In genomic region chr4:78659264-78659663, GRCh38 we compare ENCODE assay signal across 15 cellular contexts.
DNase-seq lines count a peak whose midpoint lies in the region; ATAC-seq and TF ChIP-seq lines count a peak whose summit lies in the region.
"Had no signal": no experiment of that assay in that cellular context is flagged by ENCODE, and none has a peak within 500 bp of the region (broad histone marks: within the 10 kb centered on the region; RNA-seq: fewer than 3 reads in every experiment).

No MANE protein-coding gene starts in this region.

- H3K27me3 ChIP-seq in DND-41 (ENCODE audit: insufficient read depth, low read length, poor library complexity) (no peaks in the 10 kb centered on the region), esophagus muscularis mucosa (no peaks in the 10 kb centered on the region)
- H3K27me3 ChIP-seq: heart left ventricle had no signal

- no peak overlapping the region for H3K4me3 Mint-ChIP-seq in dendritic cell treated with granulocyte-macrophage colony-stimulating factor and Interleukin-4, amounts not matched to agents 40 ng/mL and 50 ng/mL, for 4 days
- H3K4me3 Mint-ChIP-seq in nephron, result no peak overlapping the region

- TF ChIP-seq POLR2A in esophagus muscularis mucosa (IDR thresholded peaks at IDR 0.05; ENCODE audit: low read depth), result no peak

- H3K9me3 Mint-ChIP-seq in dendritic cell treated with granulocyte-macrophage colony-stimulating factor and Interleukin-4, amounts not matched to agents 40 ng/mL and 50 ng/mL, for 4 days, result peaks cover 13% of the 10 kb centered on the region
- no peaks in the 10 kb centered on the region for H3K9me3 Mint-ChIP-seq in nephron
- H3K9me3 Mint-ChIP-seq: naive B cell had no signal

- H3K79me2 ChIP-seq in DND-41 (ENCODE audit: insufficient read depth, low read length), result no peaks in the 10 kb centered on the region

- peaks cover 36% of the 10 kb centered on the region for H3K4me1 ChIP-seq in DND-41 (ENCODE audit: insufficient read depth, low read length)
- peaks cover 14 to 37% (median 22%) of the 10 kb centered on the region in 4 donors for H3K4me1 ChIP-seq in esophagus muscularis mucosa

- DNase-seq in DND-41 (no peak), NCI-H446 (lab: John Stamatoyannopoulos, UW) (peak; percentile 19 to 82), esophagus muscularis mucosa (ENCODE audit: extremely low spot score) (no peak), kidney glomerular epithelial cell (lab: John Stamatoyannopoulos, UW) (no peak)
- DNase-seq: activated CD4-positive, alpha-beta T cell treated with anti-CD3 and anti-CD28 coated beads for 1 hour; AML-193; effector memory CD4-positive, alpha-beta T cell; heart left ventricle; naive B cell; NCI-H1092 had no signal

- H3K27me3 Mint-ChIP-seq in dendritic cell treated with granulocyte-macrophage colony-stimulating factor and Interleukin-4, amounts not matched to agents 40 ng/mL and 50 ng/mL, for 4 days, result no peaks in the 10 kb centered on the region
- H3K27me3 Mint-ChIP-seq in nephron (ENCODE audit: low read depth), result no peaks in the 10 kb centered on the region
- H3K27me3 Mint-ChIP-seq: naive B cell had no signal

- H3K36me3 Mint-ChIP-seq in dendritic cell treated with granulocyte-macrophage colony-stimulating factor and Interleukin-4, amounts not matched to agents 40 ng/mL and 50 ng/mL, for 4 days (ENCODE audit: low read depth), result peaks cover 30% of the 10 kb centered on the region
- H3K36me3 Mint-ChIP-seq in nephron (ENCODE audit: low read depth), result no peaks in the 10 kb centered on the region
- H3K36me3 Mint-ChIP-seq: naive B cell had no signal

- no peak for TF ChIP-seq CTCF in DND-41 (IDR thresholded peaks at IDR 0.05; ENCODE audit: borderline replicate concordance, extremely low read depth, low read length, poor library complexity, severe bottlenecking)
- TF ChIP-seq CTCF in nephron (IDR thresholded peaks at IDR 0.05; ENCODE audit: unreplicated experiment in 3 of 3), result no peak
- no peak for TF ChIP-seq CTCF in esophagus muscularis mucosa (IDR thresholded peaks at IDR 0.05)

- H3K4me3 ChIP-seq in DND-41 (ENCODE audit: low read depth in 1 of 2, low read length in 2 of 2) (no peak overlapping the region), esophagus muscularis mucosa (no peak overlapping the region)
- H3K4me3 ChIP-seq: heart left ventricle had no signal

- H3K27ac Mint-ChIP-seq in dendritic cell treated with granulocyte-macrophage colony-stimulating factor and Interleukin-4, amounts not matched to agents 40 ng/mL and 50 ng/mL, for 4 days, result peak overlapping the region; percentile 96
- H3K27ac Mint-ChIP-seq in nephron, result peak overlapping the region; percentile 43 to 98 (median 94)

- peaks cover 86% of the 10 kb centered on the region for H3K4me1 Mint-ChIP-seq in dendritic cell treated with granulocyte-macrophage colony-stimulating factor and Interleukin-4, amounts not matched to agents 40 ng/mL and 50 ng/mL, for 4 days (ENCODE audit: low read depth)
- H3K4me1 Mint-ChIP-seq in nephron, result peaks cover 41% of the 10 kb centered on the region

- H3K9me3 ChIP-seq in DND-41 (ENCODE audit: insufficient read depth, low read length, severe bottlenecking) (no peaks in the 10 kb centered on the region), esophagus muscularis mucosa (no peaks in the 10 kb centered on the region)
- H3K9me3 ChIP-seq: heart left ventricle had no signal

- WGBS in esophagus muscularis mucosa, result 43% methylated on average over 1 of the region's 1 CpG

- intact Hi-C loops in dendritic cell treated with granulocyte-macrophage colony-stimulating factor and Interleukin-4, amounts not matched to agents 40 ng/mL and 50 ng/mL, for 4 days (cut with micrococcal nuclease), result no loop called here
- intact Hi-C loops in esophagus muscularis mucosa (cut with DNase I), result no loop called here

- no peak overlapping the region for H2AFZ ChIP-seq in DND-41 (ENCODE audit: low read depth, low read length)

- ATAC-seq in DND-41 (ENCODE audit: insufficient read depth, low read depth) (no peak), HG02852 (IDR thresholded peaks at IDR 0.05; ENCODE audit: unreplicated experiment) (no peak), GM21737 (IDR thresholded peaks at IDR 0.05; ENCODE audit: unreplicated experiment) (no peak)
- ATAC-seq: heart left ventricle, Panc1 had no signal

- no peak for TF ChIP-seq EP300 in esophagus muscularis mucosa (IDR thresholded peaks at IDR 0.05)

- H3K27ac ChIP-seq in DND-41 (ENCODE audit: low read length) (0 out of 2 replicates have a peak overlapping the region, but pooled peaks have one; percentile 19), esophagus muscularis mucosa (replicated peaks in 1 of 4) (no peak overlapping the region)

- no peak overlapping the region for H3K9ac ChIP-seq in DND-41 (ENCODE audit: low read depth, low read length)

- H3K36me3 ChIP-seq in DND-41 (ENCODE audit: insufficient read depth, low read length), result no peaks in the 10 kb centered on the region
- no peaks in the 10 kb centered on the region for H3K36me3 ChIP-seq in esophagus muscularis mucosa
- H3K36me3 ChIP-seq: heart left ventricle had no signal

- H3K4me2 ChIP-seq in DND-41 (ENCODE audit: insufficient read depth, low read length), result no peak overlapping the region

- no peaks in the 10 kb centered on the region for H4K20me1 ChIP-seq in DND-41 (ENCODE audit: insufficient read depth, low read length)

Comparison
In these comparisons a context has a peak if more than half of its experiments do, and no peak if none do; other contexts are left out.
1. DNase-seq: peak in NCI-H446 (2 of 2); none in DND-41 (single experiment), esophagus muscularis mucosa (single experiment) and kidney glomerular epithelial cell (single experiment).